In genomic region chr7:18834574-18835361, GRCh38 we compare ENCODE assay signal across 21 cellular contexts.
DNase-seq lines count a peak whose midpoint lies in the region.
"Had no signal": no experiment of that assay in that cellular context is flagged by ENCODE, and none has a peak within 500 bp of the region (broad histone marks: within the 10 kb centered on the region; RNA-seq: fewer than 3 reads in every experiment).

No MANE protein-coding gene starts in this region.

- intact Hi-C loops in activated CD4-positive, alpha-beta T cell treated with anti-CD3 and anti-CD28 coated beads, Interleukin-2, amount 10 ng/mL, durations not matched to agents 24 days and 14 days (cut with micrococcal nuclease) = no loop called here

- H2BK5ac ChIP-seq in mesenchymal stem cell (ENCODE audit: low read depth, low read length, poor library complexity, severe bottlenecking) = no peak overlapping the region

- H3K23ac ChIP-seq in mesenchymal stem cell (ENCODE audit: low read length in 2 of 2) = no peak overlapping the region

- WGBS in mesenchymal stem cell = 87% methylated on average over 10 of the region's 11 CpGs

- DNase-seq in KG1 (lab: John Stamatoyannopoulos, UW) (peak; percentile 0), SK-N-MC (ENCODE audit: low read depth, low spot score) (peak; percentile 98), mesenchymal stem cell (no peak), SIG-M5 treated with dmso at 0.1 percent for 504 hours (lab: John Stamatoyannopoulos, UW; ENCODE audit: unreplicated experiment) (no peak), OCI-M2 (lab: John Stamatoyannopoulos, UW; ENCODE audit: unreplicated experiment) (no peak)
- no peak for DNase-seq in activated CD4-positive, alpha-beta T cell treated with anti-CD3 and anti-CD28 coated beads, Interleukin-2, amount 10 ng/mL, durations not matched to agents 24 days and 14 days
- DNase-seq: activated CD8-positive, alpha-beta memory T cell treated with anti-CD3 and anti-CD28 coated beads, Interleukin-2, amount 50 U/mL, for 48 hours; activated effector memory CD4-positive, alpha-beta T cell treated with Interleukin-2 at 50 U/mL for 16 hours; Caco-2; colonic mucosa; lower lobe of right lung; NCI-H774; SJCRH30; stimulated activated naive CD8-positive, alpha-beta T cell treated with anti-CD3 and anti-CD28 coated beads, Interleukin-15, Interleukin-2, amounts not matched to agents 100 U/mL and 50 U/mL, for 24 hours; T-helper 2 cell; transverse colon; WERI-Rb-1 had no signal

- no peak overlapping the region for H3K4me3 Mint-ChIP-seq in activated CD4-positive, alpha-beta T cell treated with anti-CD3 and anti-CD28 coated beads, Interleukin-2, amount 10 ng/mL, durations not matched to agents 24 days and 14 days

- no peak overlapping the region for H3K14ac ChIP-seq in mesenchymal stem cell (ENCODE audit: low read length in 2 of 2)

- H3K9me3 ChIP-seq in SK-N-MC (ENCODE audit: low read depth, low read length) = no peaks in the 10 kb centered on the region
- H3K9me3 ChIP-seq in mesenchymal stem cell (ENCODE audit: control insufficient read depth, low read length) = no peaks in the 10 kb centered on the region
- H3K9me3 ChIP-seq in subcutaneous abdominal adipose tissue (ENCODE audit: control insufficient read depth in 5 of 5, low read length in 5 of 5) = no peaks in the 10 kb centered on the region
- H3K9me3 ChIP-seq: Caco-2, colonic mucosa, HAP-1, lower lobe of right lung, SJCRH30, transverse colon had no signal

- no peak overlapping the region for H4K91ac ChIP-seq in mesenchymal stem cell (ENCODE audit: low read length)

- H3K27me3 Mint-ChIP-seq in activated CD4-positive, alpha-beta T cell treated with anti-CD3 and anti-CD28 coated beads, Interleukin-2, amount 10 ng/mL, durations not matched to agents 24 days and 14 days = peaks cover 2% of the 10 kb centered on the region

- H3K27ac ChIP-seq in SK-N-MC (peak overlapping the region; percentile 98), mesenchymal stem cell (ENCODE audit: low read length, poor library complexity, severe bottlenecking) (no peak overlapping the region), subcutaneous abdominal adipose tissue (ENCODE audit: low read depth, low read length) (peak overlapping the region; percentile 55)
- H3K27ac ChIP-seq: colonic mucosa, lower lobe of right lung, parathyroid adenoma, SJCRH30, transverse colon, WERI-Rb-1 had no signal

- no peaks in the 10 kb centered on the region for H3K36me3 Mint-ChIP-seq in activated CD4-positive, alpha-beta T cell treated with anti-CD3 and anti-CD28 coated beads, Interleukin-2, amount 10 ng/mL, durations not matched to agents 24 days and 14 days (ENCODE audit: low read depth)
- H3K36me3 Mint-ChIP-seq: brain had no signal

- H4K8ac ChIP-seq in mesenchymal stem cell (ENCODE audit: low read length) = no peak overlapping the region

- H3K27ac Mint-ChIP-seq in activated CD4-positive, alpha-beta T cell treated with anti-CD3 and anti-CD28 coated beads, Interleukin-2, amount 10 ng/mL, durations not matched to agents 24 days and 14 days = no peak overlapping the region

- H3K79me1 ChIP-seq in mesenchymal stem cell (replicated peaks; ENCODE audit: low read length, poor library complexity, severe bottlenecking) = no peaks in the 10 kb centered on the region

- H2BK15ac ChIP-seq in mesenchymal stem cell (ENCODE audit: low read depth, poor library complexity, severe bottlenecking) = no peak overlapping the region

- no peak overlapping the region for H2AK5ac ChIP-seq in mesenchymal stem cell (ENCODE audit: low read length, severe bottlenecking)

- H3K36me3 ChIP-seq in SK-N-MC (ENCODE audit: insufficient read depth, low read length) (no peaks in the 10 kb centered on the region; the same call in 1 of the 2 replicates), mesenchymal stem cell (ENCODE audit: control insufficient read depth in 1 of 2, insufficient read depth in 2 of 2, low read depth in 1 of 2, low read length in 2 of 2) (no peaks in the 10 kb centered on the region), subcutaneous abdominal adipose tissue (ENCODE audit: control insufficient read depth in 5 of 5, insufficient read depth in 5 of 5, low read length in 5 of 5) (no peaks in the 10 kb centered on the region)
- H3K36me3 ChIP-seq: colonic mucosa, HAP-1, lower lobe of right lung, SJCRH30, transverse colon, WERI-Rb-1 had no signal

- H3K4me3 ChIP-seq in SK-N-MC (peak overlapping the region; percentile 74), mesenchymal stem cell (ENCODE audit: insufficient read depth in 1 of 2, low read depth in 1 of 2, low read length in 2 of 2) (no peak overlapping the region), subcutaneous abdominal adipose tissue (ENCODE audit: low read depth in 1 of 5, low read length in 5 of 5) (peak overlapping the region in 3 of 5 donors; percentile 30 to 51 (median 37))
- H3K4me3 ChIP-seq: colonic mucosa, HAP-1, lower lobe of right lung, SJCRH30, transverse colon had no signal

- H3K27me3 ChIP-seq in mesenchymal stem cell (ENCODE audit: control insufficient read depth in 1 of 2, insufficient read depth in 1 of 2, low read length in 2 of 2) (no peaks in the 10 kb centered on the region), subcutaneous abdominal adipose tissue (ENCODE audit: control insufficient read depth in 5 of 5, insufficient read depth in 4 of 5, low read length in 5 of 5) (no peaks in the 10 kb centered on the region)
- H3K27me3 ChIP-seq: colonic mucosa, SJCRH30, transverse colon had no signal

- H3K4me1 ChIP-seq in mesenchymal stem cell (ENCODE audit: control insufficient read depth, insufficient read depth, low read depth, low read length) (no peaks in the 10 kb centered on the region), subcutaneous abdominal adipose tissue (ENCODE audit: control insufficient read depth in 5 of 5, insufficient read depth in 5 of 5, low read length in 5 of 5) (peaks cover 5 to 39% (median 21%) of the 10 kb centered on the region in 5 donors)
- H3K4me1 ChIP-seq: Caco-2, colonic mucosa, lower lobe of right lung, parathyroid adenoma, SJCRH30 had no signal

- peaks cover 2% of the 10 kb centered on the region for H3K4me1 Mint-ChIP-seq in activated CD4-positive, alpha-beta T cell treated with anti-CD3 and anti-CD28 coated beads, Interleukin-2, amount 10 ng/mL, durations not matched to agents 24 days and 14 days

- H2AFZ ChIP-seq in mesenchymal stem cell (ENCODE audit: low read depth, low read length) = no peak overlapping the region
- H2AFZ ChIP-seq: parathyroid adenoma had no signal

- no peak overlapping the region for H2BK12ac ChIP-seq in mesenchymal stem cell (ENCODE audit: low read length in 2 of 2)

- no peak overlapping the region for H2BK120ac ChIP-seq in mesenchymal stem cell (ENCODE audit: low read depth, low read length)

- H3K18ac ChIP-seq in mesenchymal stem cell (ENCODE audit: low read depth in 1 of 2, low read length in 2 of 2) = no peak overlapping the region

- H3K4ac ChIP-seq in mesenchymal stem cell (ENCODE audit: low read depth in 1 of 2, low read length in 2 of 2) = no peak overlapping the region

- peak overlapping the region; percentile 66 for H3K9ac ChIP-seq in SK-N-MC (ENCODE audit: insufficient read length)
- H3K9ac ChIP-seq in mesenchymal stem cell (ENCODE audit: low read length) = peak overlapping the region; percentile 2
- H3K9ac ChIP-seq in subcutaneous abdominal adipose tissue (ENCODE audit: low read length in 5 of 5) = no peak overlapping the region
- H3K9ac ChIP-seq: parathyroid adenoma had no signal

- H3K9me3 Mint-ChIP-seq in activated CD4-positive, alpha-beta T cell treated with anti-CD3 and anti-CD28 coated beads, Interleukin-2, amount 10 ng/mL, durations not matched to agents 24 days and 14 days = peaks cover 3% of the 10 kb centered on the region
- H3K9me3 Mint-ChIP-seq: brain had no signal

- no peak overlapping the region for H3K4me2 ChIP-seq in mesenchymal stem cell (ENCODE audit: low read length, poor library complexity, severe bottlenecking)

Comparison
In these comparisons a context has a peak if more than half of its experiments do, and no peak if none do; other contexts are left out.
1. DNase-seq: peak in KG1 (single experiment) and SK-N-MC (single experiment); none in mesenchymal stem cell (single experiment), SIG-M5 treated with dmso at 0.1 percent for 504 hours (single experiment), activated CD4-positive, alpha-beta T cell treated with anti-CD3 and anti-CD28 coated beads, Interleukin-2, amount 10 ng/mL, durations not matched to agents 24 days and 14 days (single experiment) and OCI-M2 (single experiment).
2. H3K4me3 ChIP-seq: peak in SK-N-MC (single experiment) and subcutaneous abdominal adipose tissue (3 of 5); none in mesenchymal stem cell (0 of 2).
3. H3K9ac ChIP-seq: peak in SK-N-MC (single experiment) and mesenchymal stem cell (single experiment); none in subcutaneous abdominal adipose tissue (0 of 5).